ENCODE assay signal across 8 cellular contexts in the genomic region with DNA sequence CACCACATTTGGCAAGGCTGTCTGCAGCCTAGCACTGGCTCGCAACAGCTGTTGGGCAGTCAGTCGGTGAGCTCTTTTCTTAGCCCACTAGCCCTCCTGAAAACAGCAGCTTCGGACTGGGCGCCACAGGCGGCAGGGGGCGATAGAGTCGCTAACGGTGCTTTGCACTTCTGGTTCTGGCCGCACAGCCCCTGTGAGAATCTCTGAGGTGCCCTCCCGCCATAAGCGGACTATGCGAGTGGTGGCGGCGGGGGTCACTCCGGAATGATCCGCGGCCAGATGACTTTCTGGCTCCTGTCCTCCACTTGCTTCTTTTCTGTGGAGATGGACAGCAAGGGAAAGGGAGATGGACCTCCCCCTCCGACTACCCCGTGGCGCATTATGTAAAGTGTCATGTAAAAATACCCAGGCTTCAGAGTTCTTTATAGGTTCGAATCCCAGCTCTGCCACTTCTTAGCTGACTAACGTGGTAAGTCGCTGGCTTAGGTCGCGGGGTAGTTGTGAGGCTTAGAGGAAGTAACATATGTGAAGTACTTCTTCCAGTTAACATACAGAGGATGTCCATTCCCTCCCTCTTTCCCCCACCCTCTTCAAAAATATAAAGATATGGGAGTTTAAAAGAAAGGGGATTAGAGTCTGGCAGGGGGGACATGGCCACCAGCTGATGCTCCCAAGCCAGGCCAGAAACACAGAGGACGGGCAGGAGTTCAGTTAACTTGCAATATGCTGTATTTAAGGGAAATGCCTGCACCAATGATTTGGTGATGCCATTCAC. TPM values are rescaled to one million over a fixed set of nuclear protein-coding genes. Genes with fewer than 3 reads are reported as not detected.
A peak's percentile ranks its signal among the peaks of the same experiment; 100 is the strongest.
DNase-seq lines count a peak whose midpoint lies in the region; ATAC-seq and TF ChIP-seq lines count a peak whose summit lies in the region.

No MANE protein-coding gene starts in this region.

- in situ Hi-C loops in astrocyte of the spinal cord (cut with HindIII; ENCODE audit: low sequenced_read_pairs): no loop called here

- no peaks in the 10 kb centered on the region for H3K36me3 Mint-ChIP-seq in activated T-helper 17 cell treated with anti-CD3 and anti-CD28 coated beads, Interleukin-2, amount 50 U/mL, for 72 hours (ENCODE audit: low read depth)

- peak; percentile 50 for TF ChIP-seq CTCF in astrocyte of the spinal cord (IDR thresholded peaks at IDR 0.05; ENCODE audit: low read depth, low read length)

- peaks cover 36% of the 10 kb centered on the region for H3K27me3 Mint-ChIP-seq in activated T-helper 17 cell treated with anti-CD3 and anti-CD28 coated beads, Interleukin-2, amount 50 U/mL, for 72 hours

- peak; percentile 66 for ATAC-seq in HG03521 (IDR thresholded peaks at IDR 0.05; ENCODE audit: unreplicated experiment)
- no peak for ATAC-seq in activated T-helper 17 cell treated with anti-CD3 and anti-CD28 coated beads, Interleukin-2, amount 50 U/mL, for 72 hours (replicated peaks)

- H3K4me1 Mint-ChIP-seq in activated T-helper 17 cell treated with anti-CD3 and anti-CD28 coated beads, Interleukin-2, amount 50 U/mL, for 72 hours: no peaks in the 10 kb centered on the region

- H3K9me3 Mint-ChIP-seq in activated T-helper 17 cell treated with anti-CD3 and anti-CD28 coated beads, Interleukin-2, amount 50 U/mL, for 72 hours: no peaks in the 10 kb centered on the region

- DNase-seq in activated T-cell treated with anti-CD3 and anti-CD28 coated beads, Interleukin-2, amount 50 U/mL, for 48 hours: peak; percentile 51 to 55
- no peak for DNase-seq in activated T-cell treated with anti-CD3 and anti-CD28 coated beads for 4 hours
- no peak for DNase-seq in astrocyte of the spinal cord (ENCODE audit: low read depth, low spot score)
- DNase-seq in midbrain (lab: John Stamatoyannopoulos, UW): peak; percentile 40
- no peak for DNase-seq in cerebellum (ENCODE audit: low spot score)
- DNase-seq in DMS153 (lab: John Stamatoyannopoulos, UW): no peak

- H3K4me3 Mint-ChIP-seq in activated T-helper 17 cell treated with anti-CD3 and anti-CD28 coated beads, Interleukin-2, amount 50 U/mL, for 72 hours: no peak overlapping the region

- H3K4me3 ChIP-seq in astrocyte of the spinal cord (ENCODE audit: low read depth, low read length): no peak overlapping the region

- H3K27ac Mint-ChIP-seq in activated T-helper 17 cell treated with anti-CD3 and anti-CD28 coated beads, Interleukin-2, amount 50 U/mL, for 72 hours: no peak overlapping the region

RNA-seq across cellular contexts. Expression of a gene that starts 11.0 kb away (rescaled TPM):
- not detected for total RNA-seq in activated T-helper 17 cell treated with anti-CD3 and anti-CD28 coated beads, Interleukin-2, amount 50 U/mL, for 72 hours
- total RNA-seq in cerebellum: 0.82 TPM

Comparison
In these comparisons a context has a peak if more than half of its experiments do, and no peak if none do; other contexts are left out.
1. DNase-seq: peak in activated T-cell treated with anti-CD3 and anti-CD28 coated beads, Interleukin-2, amount 50 U/mL, for 48 hours (2 of 2) and midbrain (single experiment); none in activated T-cell treated with anti-CD3 and anti-CD28 coated beads for 4 hours (single experiment), astrocyte of the spinal cord (single experiment), cerebellum (single experiment) and DMS153 (single experiment).